In genomic region chr9:113215142-113215541, GRCh38 we compare ENCODE assay signal across 12 cellular contexts. TPM values are rescaled to one million over a fixed set of nuclear protein-coding genes. Genes with fewer than 3 reads are reported as not detected.
A peak's percentile ranks its signal among the peaks of the same experiment; 100 is the strongest.
DNase-seq lines count a peak whose midpoint lies in the region; ATAC-seq and TF ChIP-seq lines count a peak whose summit lies in the region.
"Had no signal": no experiment of that assay in that cellular context is flagged by ENCODE, and none has a peak within 500 bp of the region (broad histone marks: within the 10 kb centered on the region; RNA-seq: fewer than 3 reads in every experiment).

No MANE protein-coding gene starts in this region.

- ATAC-seq in T-helper 17 cell (no peak), GM21737 (IDR thresholded peaks at IDR 0.05; ENCODE audit: unreplicated experiment) (no peak)
- ATAC-seq: right cardiac atrium had no signal

- no peak overlapping the region for H3K4me3 Mint-ChIP-seq in T-helper 17 cell
- H3K4me3 Mint-ChIP-seq: activated naive CD4-positive, alpha-beta T cell treated with anti-CD3 and anti-CD28 coated beads, Interleukin-2, amount 50 U/mL, for 24 hours had no signal

- no peaks in the 10 kb centered on the region for H3K9me3 ChIP-seq in T-helper 17 cell (ENCODE audit: control insufficient read depth, low read length, poor library complexity, severe bottlenecking)

- H3K36me3 Mint-ChIP-seq in T-helper 17 cell (ENCODE audit: low read depth): peaks cover 4% of the 10 kb centered on the region

- H3K27ac Mint-ChIP-seq in T-helper 17 cell: peak overlapping the region; percentile 59
- H3K27ac Mint-ChIP-seq: activated naive CD4-positive, alpha-beta T cell treated with anti-CD3 and anti-CD28 coated beads, Interleukin-2, amount 50 U/mL, for 24 hours had no signal

- H3K4me3 ChIP-seq in GM12865 (ENCODE audit: low read depth, low read length) (no peak overlapping the region), fibroblast of villous mesenchyme (ENCODE audit: low read depth, low read length) (no peak overlapping the region)

- peaks cover 32% of the 10 kb centered on the region for H3K4me1 Mint-ChIP-seq in T-helper 17 cell

- TF ChIP-seq CTCF in GM12865 (IDR thresholded peaks at IDR 0.05; ENCODE audit: insufficient read depth, low read depth, low read length, missing control alignments) (no peak), fibroblast of villous mesenchyme (IDR thresholded peaks at IDR 0.05; ENCODE audit: insufficient read depth, low read depth, low read length) (no peak)

- H3K27me3 Mint-ChIP-seq in T-helper 17 cell: no peaks in the 10 kb centered on the region
- H3K27me3 Mint-ChIP-seq: activated naive CD4-positive, alpha-beta T cell treated with anti-CD3 and anti-CD28 coated beads, Interleukin-2, amount 50 U/mL, for 24 hours had no signal

- DNase-seq in AML-193 (lab: John Stamatoyannopoulos, UW) (peak; percentile 12 to 15), GM12865 (ENCODE audit: low read depth) (peak; percentile 51), T-helper 17 cell (no peak), fibroblast of villous mesenchyme (ENCODE audit: low read depth) (peak; percentile 72), globus pallidus (ENCODE audit: low spot score) (no peak), HK-2 (ENCODE audit: unreplicated experiment) (no peak)
- DNase-seq in activated CD8-positive, alpha-beta memory T cell treated with anti-CD3 and anti-CD28 coated beads, Interleukin-2, amount 50 U/mL, for 4 hours: no peak
- DNase-seq: DND-41, NCI-H446, right cardiac atrium had no signal

RNA-seq across cellular contexts. Expression of gene FKBP15, which starts 5.9 kb away (rescaled TPM):
- total RNA-seq in T-helper 17 cell: 10 to 100 TPM; 19.3 to 24.0 TPM
- total RNA-seq in fibroblast of villous mesenchyme: 20.6 and 25.9 TPM in 2 replicates

RNA-seq across cellular contexts. Expression of gene SLC31A1, which starts 6.2 kb away (rescaled TPM):
- total RNA-seq in T-helper 17 cell: 1 to 10 TPM; 2.3 to 4.0 TPM
- total RNA-seq in fibroblast of villous mesenchyme: 34.5 and 41.5 TPM in 2 replicates

Comparison
In these comparisons a context has a peak if more than half of its experiments do, and no peak if none do; other contexts are left out.
1. DNase-seq: peak in AML-193 (2 of 2), GM12865 (single experiment) and fibroblast of villous mesenchyme (single experiment); none in T-helper 17 cell (0 of 3), globus pallidus (single experiment), activated CD8-positive, alpha-beta memory T cell treated with anti-CD3 and anti-CD28 coated beads, Interleukin-2, amount 50 U/mL, for 4 hours (single experiment) and HK-2 (single experiment).